9 cellular contexts compared by ENCODE assay signal in genomic region chr1:225461533-225462428, GRCh38. TPM values are rescaled to one million over a fixed set of nuclear protein-coding genes. Genes with fewer than 3 reads are reported as not detected.
DNase-seq lines count a peak whose midpoint lies in the region; ATAC-seq and TF ChIP-seq lines count a peak whose summit lies in the region.
"Had no signal": no experiment of that assay in that cellular context is flagged by ENCODE, and none has a peak within 500 bp of the region (broad histone marks: within the 10 kb centered on the region; RNA-seq: fewer than 3 reads in every experiment).

No MANE protein-coding gene starts in this region.

- TF ChIP-seq CTCF in BE2C (IDR thresholded peaks at IDR 0.05; ENCODE audit: low read depth, low read length) (no peak), natural killer cell (IDR thresholded peaks at IDR 0.05) (no peak)

- H3K9me3 ChIP-seq in BE2C = no peaks in the 10 kb centered on the region

- H3K36me3 Mint-ChIP-seq in activated T-helper 1 cell treated with anti-CD3 and anti-CD28 coated beads, Interleukin-12 subunit alpha, Interleukin-12 subunit beta, Interleukin-2, Interleukin-4 antibody, amounts not matched to agents 30 ng/mL and 10 ng/mL and 1 ng/mL, durations not matched to agents 14 hours and 24 hours and 36 hours (ENCODE audit: low read depth) = peaks cover 4% of the 10 kb centered on the region
- no peaks in the 10 kb centered on the region for H3K36me3 Mint-ChIP-seq in natural killer cell

- no peaks in the 10 kb centered on the region for H3K27me3 ChIP-seq in BE2C

- H3K4me3 ChIP-seq in BE2C (ENCODE audit: low read depth, low read length) = peak overlapping the region; percentile 31

- no peaks in the 10 kb centered on the region for H3K9me3 Mint-ChIP-seq in activated T-helper 1 cell treated with anti-CD3 and anti-CD28 coated beads, Interleukin-12 subunit alpha, Interleukin-12 subunit beta, Interleukin-2, Interleukin-4 antibody, amounts not matched to agents 30 ng/mL and 10 ng/mL and 1 ng/mL, durations not matched to agents 14 hours and 24 hours and 36 hours
- no peaks in the 10 kb centered on the region for H3K9me3 Mint-ChIP-seq in natural killer cell

- no peak overlapping the region for H3K4me3 Mint-ChIP-seq in activated T-helper 1 cell treated with anti-CD3 and anti-CD28 coated beads, Interleukin-12 subunit alpha, Interleukin-12 subunit beta, Interleukin-2, Interleukin-4 antibody, amounts not matched to agents 30 ng/mL and 10 ng/mL and 1 ng/mL, durations not matched to agents 14 hours and 24 hours and 36 hours
- H3K4me3 Mint-ChIP-seq in natural killer cell = peak overlapping the region; percentile 81
- H3K4me3 Mint-ChIP-seq: nephron progenitor cell had no signal

- no peaks in the 10 kb centered on the region for H3K27me3 Mint-ChIP-seq in activated T-helper 1 cell treated with anti-CD3 and anti-CD28 coated beads, Interleukin-12 subunit alpha, Interleukin-12 subunit beta, Interleukin-2, Interleukin-4 antibody, amounts not matched to agents 30 ng/mL and 10 ng/mL and 1 ng/mL, durations not matched to agents 14 hours and 24 hours and 36 hours (ENCODE audit: insufficient read depth)
- H3K27me3 Mint-ChIP-seq in natural killer cell (ENCODE audit: low read depth in 2 of 2) = no peaks in the 10 kb centered on the region

- peaks cover 58% of the 10 kb centered on the region for H3K4me1 Mint-ChIP-seq in activated T-helper 1 cell treated with anti-CD3 and anti-CD28 coated beads, Interleukin-12 subunit alpha, Interleukin-12 subunit beta, Interleukin-2, Interleukin-4 antibody, amounts not matched to agents 30 ng/mL and 10 ng/mL and 1 ng/mL, durations not matched to agents 14 hours and 24 hours and 36 hours (ENCODE audit: low read depth)
- H3K4me1 Mint-ChIP-seq in natural killer cell = peaks cover 76 to 94% of the 10 kb centered on the region in 2 donors

- H3K27ac Mint-ChIP-seq in activated T-helper 1 cell treated with anti-CD3 and anti-CD28 coated beads, Interleukin-12 subunit alpha, Interleukin-12 subunit beta, Interleukin-2, Interleukin-4 antibody, amounts not matched to agents 30 ng/mL and 10 ng/mL and 1 ng/mL, durations not matched to agents 14 hours and 24 hours and 36 hours = peak overlapping the region; percentile 52
- peak overlapping the region; percentile 92 to 96 for H3K27ac Mint-ChIP-seq in natural killer cell
- H3K27ac Mint-ChIP-seq: nephron progenitor cell had no signal

- intact Hi-C loops in activated T-helper 1 cell treated with anti-CD3 and anti-CD28 coated beads, Interleukin-12 subunit alpha, Interleukin-12 subunit beta, Interleukin-2, Interleukin-4 antibody, amounts not matched to agents 30 ng/mL and 10 ng/mL and 1 ng/mL, durations not matched to agents 14 hours and 24 hours and 36 hours (cut with micrococcal nuclease) = loop anchor here (10.0 kb wide), 1 partner anchor 967 kb away; no protein-coding TSS in a partner anchor
- intact Hi-C loops in natural killer cell (cut with micrococcal nuclease) = loop anchor here (5.0 to 10.0 kb wide), 2 partner anchors 601 to 723 kb away; partner anchors contain the start of genes ACBD3 and H3-3A

- DNase-seq in BE2C (peak; percentile 62), DMS 273 treated with DMSO at 0.1 percent for 48 hours (lab: John Stamatoyannopoulos, UW) (peak; percentile 74), natural killer cell (no peak), NCI-H510A treated with DMSO at 0.1 percent for 48 hours (lab: John Stamatoyannopoulos, UW) (no peak)
- no peak for DNase-seq in activated T-helper 1 cell treated with anti-CD3 and anti-CD28 coated beads, Interleukin-12 subunit alpha, Interleukin-12 subunit beta, Interleukin-2, Interleukin-4 antibody, amounts not matched to agents 30 ng/mL and 10 ng/mL and 1 ng/mL, durations not matched to agents 14 hours and 24 hours and 36 hours (ENCODE audit: low spot score)
- no peak for DNase-seq in stimulated activated CD4-positive, alpha-beta T cell treated with anti-CD3 and anti-CD28 coated beads, Interleukin-1b, Interleukin-23, amount 100 ng/mL, for 48 hours
- DNase-seq: nephron progenitor cell; stimulated activated CD4-positive, alpha-beta T cell treated with anti-CD3 and anti-CD28 coated beads, Interleukin-2, amount 100 ng/mL, for 48 hours had no signal

- ATAC-seq in natural killer cell (no peak), HG02981 (IDR thresholded peaks at IDR 0.05; ENCODE audit: unreplicated experiment) (no peak)

- H3K4me1 ChIP-seq in BE2C = peaks cover 40% of the 10 kb centered on the region

- no peaks in the 10 kb centered on the region for H3K36me3 ChIP-seq in BE2C

RNA-seq across cellular contexts. Expression of gene LBR, which starts 33.9 kb away (rescaled TPM):
- polyA plus RNA-seq in BE2C (2012; ENCODE audit: insufficient read depth, insufficient read length, low read depth) = 34.2 TPM
- 176 TPM in 2 replicates for total RNA-seq in activated T-helper 1 cell treated with anti-CD3 and anti-CD28 coated beads, Interleukin-12 subunit alpha, Interleukin-12 subunit beta, Interleukin-2, Interleukin-4 antibody, amounts not matched to agents 30 ng/mL and 10 ng/mL and 1 ng/mL, durations not matched to agents 14 hours and 24 hours and 36 hours
- total RNA-seq in natural killer cell = 100 to 1,000 TPM; 161 to 179 (median 178) TPM

Comparison
In these comparisons a context has a peak if more than half of its experiments do, and no peak if none do; other contexts are left out.
1. DNase-seq: peak in BE2C (single experiment) and DMS 273 treated with DMSO at 0.1 percent for 48 hours (single experiment); none in activated T-helper 1 cell treated with anti-CD3 and anti-CD28 coated beads, Interleukin-12 subunit alpha, Interleukin-12 subunit beta, Interleukin-2, Interleukin-4 antibody, amounts not matched to agents 30 ng/mL and 10 ng/mL and 1 ng/mL, durations not matched to agents 14 hours and 24 hours and 36 hours (single experiment), natural killer cell (single experiment), stimulated activated CD4-positive, alpha-beta T cell treated with anti-CD3 and anti-CD28 coated beads, Interleukin-1b, Interleukin-23, amount 100 ng/mL, for 48 hours (single experiment) and NCI-H510A treated with DMSO at 0.1 percent for 48 hours (single experiment).